18 cellular contexts compared by ENCODE assay signal in genomic region chr1:200179126-200179780, GRCh38.
DNase-seq lines count a peak whose midpoint lies in the region; ATAC-seq and TF ChIP-seq lines count a peak whose summit lies in the region.
"Had no signal": no experiment of that assay in that cellular context is flagged by ENCODE, and none has a peak within 500 bp of the region (broad histone marks: within the 10 kb centered on the region; RNA-seq: fewer than 3 reads in every experiment).

No MANE protein-coding gene starts in this region.

- H3K4me3 ChIP-seq in SK-N-SH (ENCODE audit: low read depth in 2 of 2, low read length in 1 of 2) = peak overlapping the region in 1 of 2 experiments; percentile 23; a peak in 1 of 4 replicates
- H3K4me3 ChIP-seq: Peyer's patch, thoracic aorta had no signal

- no peaks in the 10 kb centered on the region for H3K9me2 ChIP-seq in SK-N-SH

- H3K27ac ChIP-seq in SK-N-SH (ENCODE audit: low read depth in 2 of 2, low read length in 1 of 2) = peak overlapping the region in 1 of 2 experiments; percentile 84; a peak in 2 of 4 replicates
- peak overlapping the region; percentile 68 for H3K27ac ChIP-seq in epithelial cell of prostate
- H3K27ac ChIP-seq: C4-2B, Peyer's patch, thoracic aorta had no signal

- peak overlapping the region; percentile 71 for H3K27ac Mint-ChIP-seq in osteocyte (ENCODE audit: unreplicated experiment)
- H3K27ac Mint-ChIP-seq: activated CD4-positive, alpha-beta memory T cell treated with anti-CD3 and anti-CD28 coated beads for 36 hours had no signal

- no peaks in the 10 kb centered on the region for H3K27me3 Mint-ChIP-seq in osteocyte (ENCODE audit: unreplicated experiment)

- ATAC-seq in GM19023 (IDR thresholded peaks at IDR 0.05; ENCODE audit: unreplicated experiment) (no peak), GM18868 (IDR thresholded peaks at IDR 0.05; ENCODE audit: unreplicated experiment) (no peak)

- H3K4me1 Mint-ChIP-seq in osteocyte (ENCODE audit: unreplicated experiment) = peaks cover 46% of the 10 kb centered on the region

- no peaks in the 10 kb centered on the region for H3K79me2 ChIP-seq in SK-N-SH (ENCODE audit: insufficient read depth)

- DNase-seq in EL = peak; percentile 48
- no peak for DNase-seq in SK-N-SH
- no peak for DNase-seq in epithelial cell of prostate (ENCODE audit: low read depth, low spot score)
- DNase-seq in osteocyte (ENCODE audit: extremely low spot score, unreplicated experiment) = no peak
- no peak for DNase-seq in NCI-H524 treated with DMSO at 0.1 percent for 48 hours (lab: John Stamatoyannopoulos, UW)
- no peak for DNase-seq in activated CD4-positive, alpha-beta T cell treated with anti-CD3 and anti-CD28 coated beads for 1 hour
- DNase-seq: activated CD4-positive, alpha-beta memory T cell treated with anti-CD3 and anti-CD28 coated beads for 36 hours; left colon; NCI-H1092; NCI-H2081 treated with DMSO at 0.1 percent for 48 hours; occipital lobe; Peyer's patch; small intestine; SW 1271 had no signal

- 46% methylated on average over 8 of the region's 8 CpGs for WGBS in SK-N-SH (ENCODE audit: low lambda C conversion rate)

- POLR2A ChIA-PET in SK-N-SH (lab: Yijun Ruan, JAX) = no interaction called here

- TF ChIP-seq CTCF in SK-N-SH (IDR thresholded peaks at IDR 0.05) (no peak), osteocyte (IDR thresholded peaks at IDR 0.05) (no peak)

- no peak for TF ChIP-seq EP300 in SK-N-SH (IDR thresholded peaks at IDR 0.05; ENCODE audit: borderline replicate concordance in 1 of 2, low read depth in 1 of 2, low read length in 1 of 2)

- no peaks in the 10 kb centered on the region for H3K36me3 Mint-ChIP-seq in osteocyte (ENCODE audit: unreplicated experiment)
- H3K36me3 Mint-ChIP-seq: activated CD4-positive, alpha-beta memory T cell treated with anti-CD3 and anti-CD28 coated beads for 36 hours had no signal

- H3K4me3 Mint-ChIP-seq in osteocyte (ENCODE audit: unreplicated experiment) = no peak overlapping the region
- H3K4me3 Mint-ChIP-seq: activated CD4-positive, alpha-beta memory T cell treated with anti-CD3 and anti-CD28 coated beads for 36 hours had no signal

- H3K9me3 Mint-ChIP-seq in osteocyte (ENCODE audit: unreplicated experiment) = peaks cover 6% of the 10 kb centered on the region
- H3K9me3 Mint-ChIP-seq: activated CD4-positive, alpha-beta memory T cell treated with anti-CD3 and anti-CD28 coated beads for 36 hours had no signal

- no peaks in the 10 kb centered on the region for H3K9me3 ChIP-seq in SK-N-SH
- H3K9me3 ChIP-seq: Peyer's patch, thoracic aorta had no signal

- H4K20me1 ChIP-seq in SK-N-SH (ENCODE audit: insufficient read depth) = no peaks in the 10 kb centered on the region

- no peak for TF ChIP-seq RAD21 in SK-N-SH (IDR thresholded peaks at IDR 0.05; ENCODE audit: low read length)

- H3K9ac ChIP-seq in SK-N-SH = no peak overlapping the region

- peak overlapping the region; percentile 62 for H2AFZ ChIP-seq in SK-N-SH (ENCODE audit: low read depth)

- H3K4me1 ChIP-seq in SK-N-SH (ENCODE audit: control insufficient read depth in 1 of 2, insufficient read depth in 2 of 2, low read depth in 1 of 2, low read length in 1 of 2) = peaks cover 0 to 18% of the 10 kb centered on the region in 2 experiments; a peak in 3 of 4 replicates

- H3K4me2 ChIP-seq in SK-N-SH = peak overlapping the region; percentile 58

- peaks cover 21% of the 10 kb centered on the region for H3F3A ChIP-seq in SK-N-SH (replicated peaks; ENCODE audit: insufficient read depth)

- H3K36me3 ChIP-seq in SK-N-SH (replicated peaks in 1 of 2; ENCODE audit: control insufficient read depth in 1 of 2, insufficient read depth in 2 of 2, low read length in 1 of 2) = no peaks in the 10 kb centered on the region
- H3K36me3 ChIP-seq: thoracic aorta had no signal

- CTCF ChIA-PET in SK-N-SH (lab: Yijun Ruan, JAX) = interaction anchor here (1.3 kb wide), 1 partner anchor 11 kb away, joined by 3 read pairs; no protein-coding TSS in a partner anchor

- no peaks in the 10 kb centered on the region for H3K27me3 ChIP-seq in SK-N-SH (ENCODE audit: insufficient read depth)
- H3K27me3 ChIP-seq: Peyer's patch had no signal

TF ChIP-seq in SK-N-SH, 30 proteins besides CTCF, POLR2A, EP300 and RAD21:
- TF ChIP-seq, protein P1, sequence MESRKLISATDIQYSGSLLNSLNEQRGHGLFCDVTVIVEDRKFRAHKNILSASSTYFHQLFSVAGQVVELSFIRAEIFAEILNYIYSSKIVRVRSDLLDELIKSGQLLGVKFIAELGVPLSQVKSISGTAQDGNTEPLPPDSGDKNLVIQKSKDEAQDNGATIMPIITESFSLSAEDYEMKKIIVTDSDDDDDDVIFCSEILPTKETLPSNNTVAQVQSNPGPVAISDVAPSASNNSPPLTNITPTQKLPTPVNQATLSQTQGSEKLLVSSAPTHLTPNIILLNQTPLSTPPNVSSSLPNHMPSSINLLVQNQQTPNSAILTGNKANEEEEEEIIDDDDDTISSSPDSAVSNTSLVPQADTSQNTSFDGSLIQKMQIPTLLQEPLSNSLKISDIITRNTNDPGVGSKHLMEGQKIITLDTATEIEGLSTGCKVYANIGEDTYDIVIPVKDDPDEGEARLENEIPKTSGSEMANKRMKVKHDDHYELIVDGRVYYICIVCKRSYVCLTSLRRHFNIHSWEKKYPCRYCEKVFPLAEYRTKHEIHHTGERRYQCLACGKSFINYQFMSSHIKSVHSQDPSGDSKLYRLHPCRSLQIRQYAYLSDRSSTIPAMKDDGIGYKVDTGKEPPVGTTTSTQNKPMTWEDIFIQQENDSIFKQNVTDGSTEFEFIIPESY (IDR thresholded peaks at IDR 0.05; ENCODE audit: borderline replicate concordance, low read depth) = no peak
- TF ChIP-seq TCF12 (IDR thresholded peaks at IDR 0.05) (peak; percentile 73), JUND (IDR thresholded peaks at IDR 0.05) (peak; percentile 49; the same call in 1 of the 2 replicates), FOSL2 (IDR thresholded peaks at IDR 0.05; ENCODE audit: borderline replicate concordance, low read depth) (peak; percentile 17; the same call in 1 of the 2 replicates), ELF1 (IDR thresholded peaks at IDR 0.05) (no peak), RFX5 (IDR thresholded peaks at IDR 0.05; ENCODE audit: low read length) (no peak), PBX3 (IDR thresholded peaks at IDR 0.05) (peak; percentile 65), YY1 (IDR thresholded peaks at IDR 0.05; ENCODE audit: low read depth) (no peak), REST (IDR thresholded peaks at IDR 0.05; ENCODE audit: low read depth, low read length) (no peak)
